In genomic region chr6:31836036-31836675, GRCh38 we compare ENCODE assay signal across 8 cellular contexts. TPM values are rescaled to one million over a fixed set of nuclear protein-coding genes. Genes with fewer than 3 reads are reported as not detected.
DNase-seq lines count a peak whose midpoint lies in the region; ATAC-seq and TF ChIP-seq lines count a peak whose summit lies in the region.

No MANE protein-coding gene starts in this region.

- H3K4me3 ChIP-seq in DOHH2 (ENCODE audit: low read length) = peak overlapping the region; percentile 93
- H3K4me3 ChIP-seq in NT2/D1 (ENCODE audit: insufficient read length, low read depth) = peak overlapping the region; percentile 95
- H3K4me3 ChIP-seq in ovary = peak overlapping the region; percentile 97

- H3K36me3 ChIP-seq in DOHH2 (ENCODE audit: control insufficient read depth, low read length) = peaks cover 72% of the 10 kb centered on the region
- H3K36me3 ChIP-seq in NT2/D1 (ENCODE audit: insufficient read depth, insufficient read length, low read length) = peaks cover 62% of the 10 kb centered on the region
- H3K36me3 ChIP-seq in ovary = no peaks in the 10 kb centered on the region

- no peaks in the 10 kb centered on the region for H3K9me3 Mint-ChIP-seq in endothelial cell (ENCODE audit: unreplicated experiment)

- ATAC-seq in HG03520 (IDR thresholded peaks at IDR 0.05; ENCODE audit: unreplicated experiment) = no peak

- 5 to 19% (median 11%) methylated on average over 16 of the region's 16 CpGs for WGBS in ovary, 3 donors

- TF ChIP-seq POLR2A in ovary (IDR thresholded peaks at IDR 0.05) = no peak

- H3K27ac Mint-ChIP-seq in endothelial cell (ENCODE audit: unreplicated experiment) = peak overlapping the region; percentile 80

- peaks cover 14% of the 10 kb centered on the region for H3K36me3 Mint-ChIP-seq in endothelial cell (ENCODE audit: low read depth, unreplicated experiment)

- no peaks in the 10 kb centered on the region for H3K9me2 ChIP-seq in DOHH2 (replicated peaks; ENCODE audit: control insufficient read depth, low read length)

- peak overlapping the region; percentile 92 for H3K4me3 Mint-ChIP-seq in endothelial cell (ENCODE audit: unreplicated experiment)

- H3K27ac ChIP-seq in DOHH2 (ENCODE audit: low read depth, low read length) (peak overlapping the region; percentile 87), ovary (peak overlapping the region; percentile 49 to 93)

- H3K9me3 ChIP-seq in DOHH2 (ENCODE audit: control insufficient read depth, insufficient read depth, low read length) (no peaks in the 10 kb centered on the region), NT2/D1 (ENCODE audit: insufficient read depth, low read length) (no peaks in the 10 kb centered on the region), ovary (no peaks in the 10 kb centered on the region)

- no peak for TF ChIP-seq CTCF in DOHH2 (IDR thresholded peaks at IDR 0.05; ENCODE audit: low read depth, low read length, poor library complexity, severe bottlenecking)
- no peak for TF ChIP-seq CTCF in endothelial cell (IDR thresholded peaks at IDR 0.05; ENCODE audit: unreplicated experiment)
- no peak for TF ChIP-seq CTCF in ovary (IDR thresholded peaks at IDR 0.05)
- TF ChIP-seq CTCF in GM13976 (IDR thresholded peaks at IDR 0.05; ENCODE audit: borderline replicate concordance, control extremely low read depth, extremely low read depth, insufficient read depth, missing control alignments) = no peak

- TF ChIP-seq EP300 in ovary (IDR thresholded peaks at IDR 0.05) = no peak

- in situ Hi-C loops in GM13976 (cut with MboI; ENCODE audit: low sequenced_read_pairs, unreplicated experiment) = no loop called here

- DNase-seq in NT2/D1 (ENCODE audit: low read depth, low spot score) (no peak), endothelial cell (ENCODE audit: low spot score) (no peak), ovary (peak in 1 of 5 donors; percentile 27), GM13976 (ENCODE audit: low spot score) (no peak), SHP77 (lab: John Stamatoyannopoulos, UW) (no peak), NCI-H774 (lab: John Stamatoyannopoulos, UW) (no peak)

- peaks cover 73% of the 10 kb centered on the region for H3K79me2 ChIP-seq in DOHH2 (ENCODE audit: control insufficient read depth, low read length)

- H3K4me1 Mint-ChIP-seq in endothelial cell (ENCODE audit: unreplicated experiment) = peaks cover 20% of the 10 kb centered on the region

- H3K27me3 ChIP-seq in DOHH2 (ENCODE audit: control insufficient read depth, low read length) (no peaks in the 10 kb centered on the region; the same call in 1 of the 2 replicates), NT2/D1 (ENCODE audit: insufficient read depth, insufficient read length) (no peaks in the 10 kb centered on the region), ovary (no peaks in the 10 kb centered on the region)

- H3K27me3 Mint-ChIP-seq in endothelial cell (ENCODE audit: unreplicated experiment) = no peaks in the 10 kb centered on the region

- peaks cover 23% of the 10 kb centered on the region for H4K20me1 ChIP-seq in DOHH2 (ENCODE audit: control insufficient read depth, insufficient read depth, low read depth, low read length)

- H3K4me2 ChIP-seq in DOHH2 (ENCODE audit: low read length) = peak overlapping the region; percentile 88

- peaks cover 58% of the 10 kb centered on the region for H3K4me1 ChIP-seq in DOHH2 (ENCODE audit: control insufficient read depth, low read length)
- H3K4me1 ChIP-seq in NT2/D1 (ENCODE audit: insufficient read depth, insufficient read length) = no peaks in the 10 kb centered on the region
- peaks cover 3% of the 10 kb centered on the region for H3K4me1 ChIP-seq in ovary (ENCODE audit: insufficient read depth)

- H3F3A ChIP-seq in DOHH2 (ENCODE audit: control insufficient read depth, insufficient read depth) = peaks cover 82% of the 10 kb centered on the region

- intact Hi-C loops in ovary (cut with DNase I) = loop anchor here in 2 of 4 donors (10.0 kb wide), 2 partner anchors 101 to 291 kb away; partner anchors contain the start of genes ATP6V1G2 (in 1 of the 2), CLIC1 (in 1 of the 2), DDX39B (in 1 of the 2) and NFKBIL1 (in 1 of the 2)

- H3K9ac ChIP-seq in NT2/D1 (ENCODE audit: insufficient read length, low read depth) = peak overlapping the region; percentile 100

RNA-seq across cellular contexts. Expression of gene HSPA1B, which starts 8.6 kb away (rescaled TPM):
- total RNA-seq in endothelial cell (ENCODE audit: unreplicated experiment) (19.8 TPM), ovary (100 to 1,000 TPM; 119 to 506 (median 196) TPM)
- polyA plus RNA-seq in ovary = 10 to 100 TPM; 41.9 to 66.0 TPM

RNA-seq across cellular contexts. Expression of gene HSPA1A, which starts 20.8 kb away (rescaled TPM):
- total RNA-seq in endothelial cell (ENCODE audit: unreplicated experiment) (27.2 TPM), ovary (100 to 1,000 TPM in 5 of 7 donors, 10 to 100 TPM in 2; 51.5 to 340 (median 140) TPM)
- polyA plus RNA-seq in ovary = 10 to 100 TPM; 44.6 to 83.1 TPM

RNA-seq across cellular contexts. Expression of gene HSPA1L, which starts 21.1 kb away (rescaled TPM):
- total RNA-seq in endothelial cell (ENCODE audit: unreplicated experiment) (0.82 TPM), ovary (1 to 10 TPM; 1.3 to 6.1 (median 3.9) TPM)
- 1 to 10 TPM; 3.2 to 6.1 TPM for polyA plus RNA-seq in ovary

RNA-seq across cellular contexts. Expression of gene NEU1, which starts 26.5 kb away (rescaled TPM):
- total RNA-seq in endothelial cell (ENCODE audit: unreplicated experiment) (31.9 TPM), ovary (10 to 100 TPM; 23.7 to 35.7 (median 28.2) TPM)
- polyA plus RNA-seq in ovary = 10 to 100 TPM; 26.3 to 61.1 TPM

RNA-seq across cellular contexts. Expression of gene LSM2, which starts 29.4 kb away (rescaled TPM):
- total RNA-seq in endothelial cell (ENCODE audit: unreplicated experiment) (57.1 TPM), ovary (10 to 100 TPM; 35.9 to 58.3 (median 47.5) TPM)
- 10 to 100 TPM; 51.2 to 90.7 TPM for polyA plus RNA-seq in ovary
